In the genomic region with DNA sequence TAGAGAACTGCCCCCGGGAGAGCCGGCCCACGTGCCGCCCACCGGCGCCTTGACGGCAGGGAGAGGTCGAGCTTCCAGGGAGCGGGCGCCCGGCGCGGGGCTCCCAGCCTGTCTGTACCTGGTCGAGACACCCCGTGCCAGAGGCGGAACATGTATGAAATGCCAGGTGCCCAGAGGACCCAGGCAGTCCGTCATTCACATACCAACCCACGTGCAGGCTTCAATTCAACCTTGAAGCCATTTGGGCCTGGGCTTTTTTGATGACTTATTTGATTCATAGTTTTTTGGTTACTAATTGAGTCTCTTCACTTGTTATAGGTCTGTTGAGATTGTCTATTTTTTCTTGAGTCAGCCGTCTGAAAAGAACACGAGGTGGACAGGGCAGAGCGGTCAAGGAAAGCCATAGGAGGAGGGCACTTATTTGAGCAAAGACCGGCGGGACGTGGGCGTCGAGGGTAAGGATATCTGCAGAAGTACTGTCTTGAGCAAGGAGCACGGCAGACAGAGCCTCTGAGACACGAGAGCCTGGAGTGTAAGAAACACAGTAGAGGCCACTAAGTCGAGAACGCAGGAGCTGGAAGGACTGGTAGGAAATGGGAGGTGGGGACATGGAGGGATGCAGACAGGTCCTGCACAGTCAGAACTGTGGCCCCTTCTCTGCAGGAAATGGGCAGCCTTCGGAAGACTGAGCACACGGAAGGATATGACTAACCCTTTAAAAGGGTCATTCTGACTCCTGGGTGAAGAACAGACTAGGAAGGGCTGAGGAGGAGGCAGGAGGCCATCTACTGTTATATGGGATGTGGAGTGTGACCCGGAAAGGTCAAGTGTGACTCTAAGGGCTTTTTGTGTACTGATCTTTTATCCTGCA, we compare ENCODE assay signal across 8 cellular contexts. TPM values are rescaled to one million over a fixed set of nuclear protein-coding genes. Genes with fewer than 3 reads are reported as not detected.
DNase-seq lines count a peak whose midpoint lies in the region; ATAC-seq, FAIRE-seq and TF ChIP-seq lines count a peak whose summit lies in the region.

No MANE protein-coding gene starts in this region.

- TF ChIP-seq RAD21 in A549 (conservative IDR thresholded peaks at IDR 0.05 in 1 of 2, IDR thresholded peaks at IDR 0.05 in 1 of 2), result no peak

- H3K27ac ChIP-seq in A549 (peak overlapping the region; percentile 85 to 98), WERI-Rb-1 (peak overlapping the region; percentile 85), heart right ventricle (peak overlapping the region; percentile 74 to 94 (median 92)), skeletal muscle tissue (ENCODE audit: low read depth, low read length) (peak overlapping the region; percentile 65)

- ATAC-seq in A549, result peak in 1 of 2 experiments; percentile 14; a peak in 3 of 6 replicates
- peak; percentile 6 for ATAC-seq in GM21717 (IDR thresholded peaks at IDR 0.05; ENCODE audit: unreplicated experiment)
- ATAC-seq in heart right ventricle, result peak in 1 of 8 donors; percentile 12
- no peak for ATAC-seq in esophagus mucosa

- peak overlapping the region; percentile 94 for H3K4me2 ChIP-seq in A549

- no peak for FAIRE-seq in A549 (lab: Jason Lieb, UNC)

- TF ChIP-seq POLR2A in A549 (IDR thresholded peaks at IDR 0.05; ENCODE audit: low read length), result no peak

- H3K36me3 ChIP-seq in WERI-Rb-1, result peaks cover 61% of the 10 kb centered on the region
- H3K36me3 ChIP-seq in heart right ventricle, result peaks cover 0 to 38% (median 12%) of the 10 kb centered on the region in 9 donors
- H3K36me3 ChIP-seq in skeletal muscle tissue (ENCODE audit: control insufficient read depth in 3 of 3, insufficient read depth in 3 of 3, low read length in 3 of 3), result peaks cover 15 to 19% (median 17%) of the 10 kb centered on the region in 3 donors

- H3K9ac ChIP-seq in skeletal muscle tissue (ENCODE audit: low read depth in 1 of 3, low read length in 3 of 3), result peak overlapping the region; percentile 70 to 82 (median 79)

- H3K9me3 ChIP-seq in A549 (peaks cover 45% of the 10 kb centered on the region), WERI-Rb-1 (ENCODE audit: severe bottlenecking) (peaks cover 5% of the 10 kb centered on the region), heart right ventricle (peaks cover 0 to 19% (median 1%) of the 10 kb centered on the region in 11 donors), skeletal muscle tissue (ENCODE audit: control insufficient read depth in 3 of 3, low read length in 3 of 3) (peaks cover 0 to 3% (median 0%) of the 10 kb centered on the region in 3 donors)

- DNase-seq in A549 (ENCODE audit: low read depth in 1 of 2, low spot score in 1 of 2) (no peak), WERI-Rb-1 (no peak), heart right ventricle (no peak), NOMO-1 treated with dmso at 0.1 percent for 144 hours (lab: John Stamatoyannopoulos, UW; ENCODE audit: unreplicated experiment) (no peak), SK-N-DZ (ENCODE audit: low spot score) (no peak)

- TF ChIP-seq CTCF in A549 (IDR thresholded peaks at IDR 0.05) (no peak), WERI-Rb-1 (IDR thresholded peaks at IDR 0.05; ENCODE audit: low read depth, low read length) (no peak), heart right ventricle (IDR thresholded peaks at IDR 0.05) (no peak)

- POLR2A ChIA-PET in A549 (lab: Yijun Ruan, JAX), result no interaction called here

- H3K4me1 ChIP-seq in A549, result peaks cover 22% of the 10 kb centered on the region
- H3K4me1 ChIP-seq in heart right ventricle, result peaks cover 4 to 48% (median 39%) of the 10 kb centered on the region in 9 donors
- H3K4me1 ChIP-seq in skeletal muscle tissue (ENCODE audit: control insufficient read depth in 3 of 3, insufficient read depth in 3 of 3, low read length in 3 of 3), result peaks cover 29 to 42% (median 37%) of the 10 kb centered on the region in 3 donors

- CTCF ChIA-PET in A549 (lab: Yijun Ruan, JAX), result interaction anchor here (1.0 kb wide), 1 partner anchor 203 kb away, joined by 3 read pairs; no protein-coding TSS in a partner anchor

- H3K4me3 ChIP-seq in A549 (peak overlapping the region; percentile 66), WERI-Rb-1 (ENCODE audit: low read depth, low read length) (peak overlapping the region; percentile 79), heart right ventricle (peak overlapping the region; percentile 68 to 89 (median 86)), skeletal muscle tissue (ENCODE audit: low read length in 3 of 3) (peak overlapping the region; percentile 70 to 81 (median 73))

- intact Hi-C loops in heart right ventricle (cut with DNase I), result loop anchor here in 6 of 10 donors (5.0 kb wide), 6 partner anchors 34 to 209 kb away; a partner anchor contains a TSS

- WGBS in A549 (ENCODE audit: missing lambda C conversion rate), result 70% methylated on average over 33 of the region's 33 CpGs
- 49 to 54% methylated on average over 33 of the region's 33 CpGs for WGBS in heart right ventricle, 2 donors

- no peak for TF ChIP-seq EP300 in A549 (IDR thresholded peaks at IDR 0.05)

- no peaks in the 10 kb centered on the region for H3K27me3 ChIP-seq in WERI-Rb-1 (ENCODE audit: insufficient read depth, low read depth, severe bottlenecking)
- H3K27me3 ChIP-seq in heart right ventricle, result no peaks in the 10 kb centered on the region
- H3K27me3 ChIP-seq in skeletal muscle tissue (ENCODE audit: control insufficient read depth in 3 of 3, insufficient read depth in 3 of 3, low read length in 3 of 3), result no peaks in the 10 kb centered on the region

TF ChIP-seq in A549, 52 proteins besides CTCF, POLR2A, EP300 and RAD21:
- TF ChIP-seq, protein P1, sequence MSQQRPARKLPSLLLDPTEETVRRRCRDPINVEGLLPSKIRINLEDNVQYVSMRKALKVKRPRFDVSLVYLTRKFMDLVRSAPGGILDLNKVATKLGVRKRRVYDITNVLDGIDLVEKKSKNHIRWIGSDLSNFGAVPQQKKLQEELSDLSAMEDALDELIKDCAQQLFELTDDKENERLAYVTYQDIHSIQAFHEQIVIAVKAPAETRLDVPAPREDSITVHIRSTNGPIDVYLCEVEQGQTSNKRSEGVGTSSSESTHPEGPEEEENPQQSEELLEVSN (IDR thresholded peaks at IDR 0.05; ENCODE audit: borderline replicate concordance, low read depth), result peak; percentile 72; the same call in 1 of the 2 replicates
- TF ChIP-seq TFCP2L1 (CRISPR knock-in tag; IDR thresholded peaks at IDR 0.05) (no peak), CBX2 (IDR thresholded peaks at IDR 0.05; ENCODE audit: borderline replicate concordance, low read depth) (no peak), HOXB13 (CRISPR knock-in tag; IDR thresholded peaks at IDR 0.05; ENCODE audit: low read depth) (peak; percentile 9; the same call in 1 of the 2 replicates)

RNA-seq across cellular contexts. Expression of a gene that starts 1.2 kb away (rescaled TPM):
- 8.6 and 11.0 TPM in 2 replicates for polyA plus RNA-seq in A549 (2011; rRNA removed)
- polyA plus RNA-seq in A549 (2012; cell fraction: cytosol; rRNA removed), result 7.1 and 7.8 TPM in 2 replicates
- polyA plus RNA-seq in A549 (2012; cell fraction: nucleus; rRNA removed), result 8.5 and 11.2 TPM in 2 replicates
- polyA plus RNA-seq in A549 (2017; fragmentation: RNase III; extraction: RNeasy Plus Mini Kit Qiagen cat#74134 plus additional on column Dnase treatment), result 14.6 to 16.6 TPM (median 15.0 TPM) in 3 replicates
- 41.1 and 49.9 TPM in 2 replicates for polyA minus RNA-seq in A549 (2011; rRNA and poly(A)+ RNA removed)
- total RNA-seq in heart right ventricle, result 10 to 100 TPM; 15.6 to 25.0 (median 20.6) TPM
- polyA plus RNA-seq in heart right ventricle, result 10 to 100 TPM in 1 of 2 donors, 1 to 10 TPM in 1; 6.7 to 10.5 TPM
- 31.3 TPM for total RNA-seq in skeletal muscle tissue
- 26.4 and 34.3 TPM in 2 replicates for polyA plus RNA-seq in SK-N-DZ (2014; cell fraction: cytosol; rRNA removed)
- polyA plus RNA-seq in SK-N-DZ (2014; cell fraction: nucleus; rRNA removed), result 24.0 and 32.9 TPM in 2 replicates
- total RNA-seq in esophagus mucosa, result 52.7 TPM

RNA-seq across cellular contexts. Expression of a gene that starts 52.6 kb away (rescaled TPM):
- polyA plus RNA-seq in A549 (2011; rRNA removed) (31.5 and 37.6 TPM in 2 replicates), A549 (2017; fragmentation: RNase III; extraction: RNeasy Plus Mini Kit Qiagen cat#74134 plus additional on column Dnase treatment) (28.7 to 30.8 TPM (median 29.8 TPM) in 3 replicates), heart right ventricle (100 to 1,000 TPM in 1 of 2 donors, 10 to 100 TPM in 1; 83.8 to 172 TPM)
- 55.0 and 56.4 TPM in 2 replicates for polyA plus RNA-seq in A549 (2012; cell fraction: cytosol; rRNA removed)
- 44.6 and 56.7 TPM in 2 replicates for polyA plus RNA-seq in A549 (2012; cell fraction: nucleus; rRNA removed)
- polyA minus RNA-seq in A549 (2011; rRNA and poly(A)+ RNA removed), result 21.2 and 21.9 TPM in 2 replicates
- total RNA-seq in heart right ventricle (100 to 1,000 TPM in 2 of 10 donors, 10 to 100 TPM in 8; 73.8 to 138 (median 85.4) TPM), skeletal muscle tissue (37.6 TPM), esophagus mucosa (42.6 TPM)
- polyA plus RNA-seq in SK-N-DZ (2014; cell fraction: cytosol; rRNA removed), result 63.4 and 73.0 TPM in 2 replicates
- 125 and 126 TPM in 2 replicates for polyA plus RNA-seq in SK-N-DZ (2014; cell fraction: nucleus; rRNA removed)
